Comparison of ENCODE assay signal across 8 cellular contexts in the genomic region with DNA sequence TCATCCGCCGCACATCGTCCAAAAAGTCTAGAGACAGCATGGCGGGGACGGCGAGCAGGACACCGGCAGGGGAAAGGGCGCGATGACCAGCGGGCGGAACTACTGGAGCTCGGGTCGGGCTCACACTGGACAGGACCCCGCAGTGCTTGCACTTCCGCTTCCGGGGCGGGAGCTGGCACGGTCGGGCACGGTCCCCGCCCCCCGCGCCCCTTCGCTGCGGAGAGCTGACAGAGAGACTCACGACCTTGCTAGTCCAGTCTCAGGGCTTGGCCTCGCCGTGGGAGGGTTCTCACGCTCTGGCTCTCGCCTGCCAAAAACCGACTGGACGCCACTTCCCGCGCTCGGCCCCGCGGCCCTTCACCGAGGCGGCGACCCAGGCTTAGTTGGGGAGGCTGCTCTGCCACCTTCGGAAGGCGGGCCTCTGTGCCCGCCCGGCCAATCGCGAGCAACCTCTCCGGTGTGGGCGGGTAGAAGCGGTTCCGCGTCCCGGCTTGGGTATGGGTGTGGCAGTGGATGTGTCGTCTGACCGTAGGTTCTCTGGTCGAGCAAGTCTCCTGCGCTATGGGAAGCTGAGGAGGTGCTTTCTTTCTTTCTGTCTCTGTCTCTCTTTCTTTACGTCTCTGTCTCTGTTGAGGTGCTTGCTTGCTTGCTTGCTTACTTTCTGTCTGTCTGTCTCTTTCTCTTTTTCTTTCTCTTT. TPM values are rescaled to one million over a fixed set of nuclear protein-coding genes. Genes with fewer than 3 reads are reported as not detected.
DNase-seq lines count a peak whose midpoint lies in the region; ATAC-seq, FAIRE-seq and TF ChIP-seq lines count a peak whose summit lies in the region.

A gene (minus strand): TSS at position 104 of the 697 bp plus-strand sequence. CDS start 64 bp downstream, at position 40.

- no peak for TF ChIP-seq CTCF in D721Med (IDR thresholded peaks at IDR 0.05; ENCODE audit: insufficient read depth, missing control alignments)
- TF ChIP-seq CTCF in OCI-LY7 (conservative IDR thresholded peaks at IDR 0.05; ENCODE audit: low read length): no peak
- no peak for TF ChIP-seq CTCF in epithelial cell of esophagus (IDR thresholded peaks at IDR 0.05; ENCODE audit: insufficient read depth, low read depth, low read length, missing control alignments)

- intact Hi-C loops in OCI-LY7 (cut with micrococcal nuclease; ENCODE audit: unreplicated experiment): loop anchor here (1.0 to 2.0 kb wide), 3 partner anchors 20 to 61 kb away; a partner anchor contains a TSS

- H2AFZ ChIP-seq in OCI-LY7 (ENCODE audit: low read length): peak within 1 kb of the TSS; percentile 57

- H3K4me3 ChIP-seq in OCI-LY7 (ENCODE audit: low read depth, low read length, poor library complexity, severe bottlenecking) (peak within 1 kb of the TSS; percentile 89), epithelial cell of esophagus (ENCODE audit: low read length) (peak within 1 kb of the TSS; percentile 90), mononuclear cell (ENCODE audit: low read length) (peak within 1 kb of the TSS; percentile 95)

- peaks cover 12% of the 10 kb centered on the region for H4K20me1 ChIP-seq in OCI-LY7 (ENCODE audit: insufficient read depth, low read length)

- no peaks in the 10 kb centered on the region for H3K27me3 ChIP-seq in mononuclear cell (ENCODE audit: insufficient read depth, low read length)

- no peak for FAIRE-seq in D721Med (lab: Jason Lieb, UNC)

- peak within 1 kb of the TSS; percentile 92 for H3K4me2 ChIP-seq in OCI-LY7 (ENCODE audit: low read length)

- H3K9me3 ChIP-seq in OCI-LY7 (ENCODE audit: low read length) (no peaks in the 10 kb centered on the region), mononuclear cell (ENCODE audit: low read depth, low read length) (no peaks in the 10 kb centered on the region)

- POLR2A ChIA-PET in OCI-LY7 (lab: Charles Lee): interaction anchor here (0.6 to 6.7 kb wide), 19 partner anchors 10 to 929 kb away, joined by 3 to 72 read pairs (median 4); no protein-coding TSS in a partner anchor

- CTCF ChIA-PET in OCI-LY7 (lab: Charles Lee; ENCODE audit: unreplicated experiment): interaction anchor here (0.8 to 1.7 kb wide), 3 partner anchors 9 to 62 kb away, joined by 3 to 4 read pairs (median 3); a partner anchor contains a TSS

- peaks cover 31% of the 10 kb centered on the region for H3K4me1 ChIP-seq in OCI-LY7 (ENCODE audit: insufficient read depth, low read length, poor library complexity, severe bottlenecking)
- peaks cover 60% of the 10 kb centered on the region for H3K4me1 ChIP-seq in mononuclear cell (ENCODE audit: insufficient read depth, low read length)

- peaks cover 58% of the 10 kb centered on the region for H3K79me2 ChIP-seq in OCI-LY7 (ENCODE audit: insufficient read depth, low read depth, low read length)

- no peaks in the 10 kb centered on the region for H3K9me2 ChIP-seq in OCI-LY7 (ENCODE audit: insufficient read depth, low read length)

- peaks cover 21% of the 10 kb centered on the region for H3K36me3 ChIP-seq in OCI-LY7 (ENCODE audit: insufficient read depth, low read length)

- DNase-seq in D721Med (ENCODE audit: insufficient read length, low spot score) (peak; percentile 85), HuH-7.5 (ENCODE audit: low spot score) (peak; percentile 95), OCI-LY7 (ENCODE audit: low spot score) (peak; percentile 96), activated T-cell treated with anti-CD3 and anti-CD28 coated beads for 24 hours (ENCODE audit: low read depth) (peak; percentile 88), epithelial cell of esophagus (ENCODE audit: low read depth) (peak; percentile 97)
- peak; percentile 75 to 81 for DNase-seq in stimulated activated CD8-positive, alpha-beta memory T cell treated with anti-CD3 and anti-CD28 coated beads, Interleukin-4, amount 100 ng/mL, for 1 hour (ENCODE audit: low read depth in 2 of 2, low spot score in 1 of 2)

- ATAC-seq in GM21526 (IDR thresholded peaks at IDR 0.05; ENCODE audit: low FRiP score, unreplicated experiment): peak; percentile 90

- BruUV-seq in OCI-LY7 (replicated peaks; lab: Mats Ljungman, UMichigan): no TSS peak

- peak within 1 kb of the TSS; percentile 59 for H3K27ac ChIP-seq in OCI-LY7 (ENCODE audit: low read depth, low read length, poor library complexity, severe bottlenecking)

RNA-seq across cellular contexts. Expression of the gene that starts here (rescaled TPM):
- total RNA-seq in OCI-LY7 (2014; rRNA removed; shearing (Covaris generic)): 41.4 and 47.0 TPM in 2 replicates
- total RNA-seq in OCI-LY7 (2022) (87.6 and 93.6 TPM in 2 replicates), mononuclear cell (117 TPM)

Comparison
In these comparisons a context has a peak if more than half of its experiments do, and no peak if none do; other contexts are left out.
1. Peak in every context shown above with its lines: DNase-seq, ATAC-seq, H3K4me3 ChIP-seq and H3K27ac ChIP-seq.